13 cellular contexts compared by ENCODE assay signal in genomic region chr2:162710282-162710891, GRCh38.
DNase-seq lines count a peak whose midpoint lies in the region; ATAC-seq, FAIRE-seq and TF ChIP-seq lines count a peak whose summit lies in the region.
"Had no signal": no experiment of that assay in that cellular context is flagged by ENCODE, and none has a peak within 500 bp of the region (broad histone marks: within the 10 kb centered on the region; RNA-seq: fewer than 3 reads in every experiment).

No MANE protein-coding gene starts in this region.

- H3K4me2 ChIP-seq in astrocyte (ENCODE audit: low read length): no peak overlapping the region
- H3K4me2 ChIP-seq: BLaER1 had no signal

- H3K9ac ChIP-seq in astrocyte (ENCODE audit: low read length): no peak overlapping the region
- H3K9ac ChIP-seq: BLaER1 had no signal

- H3K36me3 ChIP-seq in astrocyte (ENCODE audit: insufficient read depth, low read length): no peaks in the 10 kb centered on the region
- H3K36me3 ChIP-seq: BLaER1, brain microvascular endothelial cell, uterus had no signal

- H3K9me3 Mint-ChIP-seq in astrocyte (ENCODE audit: unreplicated experiment) (no peaks in the 10 kb centered on the region), progenitor cell of endocrine pancreas (ENCODE audit: low read depth) (no peaks in the 10 kb centered on the region)

- H3K4me3 Mint-ChIP-seq in astrocyte (ENCODE audit: unreplicated experiment) (no peak overlapping the region), progenitor cell of endocrine pancreas (ENCODE audit: low read depth) (no peak overlapping the region)

- no peaks in the 10 kb centered on the region for H3K4me1 ChIP-seq in astrocyte (ENCODE audit: insufficient read depth, low read length)
- H3K4me1 ChIP-seq: BLaER1, uterus had no signal

- no peaks in the 10 kb centered on the region for H3K36me3 Mint-ChIP-seq in astrocyte (ENCODE audit: low read depth, unreplicated experiment)
- peaks cover 1% of the 10 kb centered on the region for H3K36me3 Mint-ChIP-seq in progenitor cell of endocrine pancreas (ENCODE audit: insufficient read depth)

- H3K27me3 Mint-ChIP-seq in astrocyte (ENCODE audit: low read depth, unreplicated experiment) (peaks cover 2% of the 10 kb centered on the region), progenitor cell of endocrine pancreas (no peaks in the 10 kb centered on the region)

- ATAC-seq in HG03159 (IDR thresholded peaks at IDR 0.05; ENCODE audit: unreplicated experiment) (no peak), HG03469 (IDR thresholded peaks at IDR 0.05; ENCODE audit: unreplicated experiment) (no peak), GM21526 (IDR thresholded peaks at IDR 0.05; ENCODE audit: low FRiP score, unreplicated experiment) (no peak), GM19463 (IDR thresholded peaks at IDR 0.05; ENCODE audit: unreplicated experiment) (no peak)

- DNase-seq in G401 (ENCODE audit: low spot score) (peak; percentile 45), NCI-H2081 (lab: John Stamatoyannopoulos, UW) (peak; percentile 56 to 84), astrocyte (ENCODE audit: low read depth) (peak; percentile 9), progenitor cell of endocrine pancreas (ENCODE audit: low spot score, unreplicated experiment) (no peak)
- DNase-seq: brain microvascular endothelial cell, Right ventricle myocardium superior, uterus had no signal

- H3K79me2 ChIP-seq in astrocyte (ENCODE audit: insufficient read depth, low read length): no peaks in the 10 kb centered on the region

- H2AFZ ChIP-seq in astrocyte (ENCODE audit: low read depth, low read length): no peak overlapping the region

- H3K4me3 ChIP-seq in astrocyte (ENCODE audit: insufficient read depth, low read depth, low read length): no peak overlapping the region
- H3K4me3 ChIP-seq: BLaER1, uterus had no signal

- TF ChIP-seq CTCF in astrocyte (IDR thresholded peaks at IDR 0.05; ENCODE audit: insufficient read depth, low read depth, low read length) (no peak), progenitor cell of endocrine pancreas (IDR thresholded peaks at IDR 0.05; ENCODE audit: unreplicated experiment) (no peak)

- H3K27ac Mint-ChIP-seq in astrocyte (ENCODE audit: unreplicated experiment): no peak overlapping the region
- H3K27ac Mint-ChIP-seq in progenitor cell of endocrine pancreas: peak overlapping the region; percentile 93

- H4K20me1 ChIP-seq in astrocyte (ENCODE audit: insufficient read depth, low read length): no peaks in the 10 kb centered on the region
- H4K20me1 ChIP-seq: BLaER1 had no signal

- in situ Hi-C loops in G401 (cut with HindIII; ENCODE audit: low sequenced_read_pairs): no loop called here

- no peaks in the 10 kb centered on the region for H3K27me3 ChIP-seq in astrocyte (ENCODE audit: insufficient read depth, low read length)
- H3K27me3 ChIP-seq: BLaER1, brain microvascular endothelial cell, uterus had no signal

- no peak for FAIRE-seq in astrocyte (lab: Jason Lieb, UNC)

- H3K4me1 Mint-ChIP-seq in astrocyte (ENCODE audit: low read depth, unreplicated experiment): peaks cover 7% of the 10 kb centered on the region
- peaks cover 39% of the 10 kb centered on the region for H3K4me1 Mint-ChIP-seq in progenitor cell of endocrine pancreas (ENCODE audit: low read depth)

- H3K9me3 ChIP-seq in astrocyte (ENCODE audit: insufficient read depth, low read depth, low read length): no peaks in the 10 kb centered on the region
- H3K9me3 ChIP-seq: BLaER1, uterus had no signal

- H3K27ac ChIP-seq in astrocyte (ENCODE audit: low read depth, low read length): no peak overlapping the region
- H3K27ac ChIP-seq: BLaER1, brain microvascular endothelial cell, HL-60, uterus had no signal
